8 cellular contexts compared by ENCODE assay signal in the genomic region with DNA sequence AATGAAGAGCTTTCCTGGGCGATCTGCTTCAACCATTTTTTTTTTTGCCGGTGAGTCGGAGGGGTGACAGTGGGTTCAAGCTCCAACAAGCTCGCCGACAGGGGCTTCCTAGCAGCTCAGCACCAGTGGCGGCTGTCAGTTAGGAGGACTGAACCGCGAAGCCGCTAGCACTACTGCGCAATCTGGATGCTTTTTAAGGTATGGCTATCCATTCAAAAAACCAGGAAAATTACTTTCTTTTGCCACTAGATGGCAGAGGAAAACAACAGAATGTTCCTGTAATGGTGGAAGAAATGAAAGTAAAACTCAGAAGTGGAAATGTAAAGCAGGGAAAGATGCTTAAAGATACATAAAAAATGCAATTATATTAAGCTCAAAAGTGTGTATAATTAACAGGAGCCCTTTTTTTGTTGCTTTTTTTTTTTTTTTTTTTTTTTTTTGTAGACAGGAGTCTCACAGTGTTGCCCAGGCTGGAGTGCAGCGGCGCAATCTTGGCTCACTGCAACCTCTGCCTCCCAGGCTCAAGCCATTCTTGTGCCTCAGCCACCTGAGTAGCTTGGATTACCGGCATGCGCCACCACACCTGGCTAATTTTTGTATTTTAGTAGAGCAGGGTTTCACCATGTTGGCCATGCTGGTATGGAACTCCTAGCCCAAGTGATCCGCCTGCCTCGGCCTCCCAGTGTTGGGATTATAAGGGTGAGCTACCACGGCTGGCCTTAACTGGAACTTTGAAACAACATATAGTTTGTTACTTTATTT. TPM values are rescaled to one million over a fixed set of nuclear protein-coding genes. Genes with fewer than 3 reads are reported as not detected.
A peak's percentile ranks its signal among the peaks of the same experiment; 100 is the strongest.
DNase-seq lines count a peak whose midpoint lies in the region; ATAC-seq and TF ChIP-seq lines count a peak whose summit lies in the region.

No MANE protein-coding gene starts in this region.

- peaks cover 63% of the 10 kb centered on the region for H3K36me3 Mint-ChIP-seq in T-helper 1 cell treated with Interleukin-12 subunit alpha and Interleukin-12 subunit beta and Interleukin-4 antibody, amounts not matched to agents 30 μg/mL and 1 μg/mL, for 36 hours (ENCODE audit: low read depth)

- WGBS in mesenchymal stem cell: 96% methylated on average over 16 of the region's 17 CpGs

- H3K9me3 ChIP-seq in mesenchymal stem cell (ENCODE audit: control insufficient read depth, low read length): no peaks in the 10 kb centered on the region

- H3K4me1 ChIP-seq in mesenchymal stem cell (ENCODE audit: control insufficient read depth, insufficient read depth, low read depth, low read length): peaks cover 3% of the 10 kb centered on the region

- H3K27me3 ChIP-seq in dorsolateral prefrontal cortex (no peaks in the 10 kb centered on the region), mesenchymal stem cell (ENCODE audit: control insufficient read depth in 1 of 2, insufficient read depth in 1 of 2, low read length in 2 of 2) (no peaks in the 10 kb centered on the region)

- no peak overlapping the region for H3K18ac ChIP-seq in mesenchymal stem cell (ENCODE audit: low read depth in 1 of 2, low read length in 2 of 2)

- H4K8ac ChIP-seq in mesenchymal stem cell (ENCODE audit: low read length): peak overlapping the region; percentile 27

- no peak for ATAC-seq in GM21515 (IDR thresholded peaks at IDR 0.05; ENCODE audit: unreplicated experiment)

- no peak overlapping the region for H3K14ac ChIP-seq in mesenchymal stem cell (ENCODE audit: low read length in 2 of 2)

- peak overlapping the region; percentile 42 for H3K27ac Mint-ChIP-seq in T-helper 1 cell treated with Interleukin-12 subunit alpha and Interleukin-12 subunit beta and Interleukin-4 antibody, amounts not matched to agents 30 μg/mL and 1 μg/mL, for 36 hours

- peaks cover 17% of the 10 kb centered on the region for H3K79me1 ChIP-seq in mesenchymal stem cell (replicated peaks; ENCODE audit: low read length, poor library complexity, severe bottlenecking)

- H3K4me3 Mint-ChIP-seq in T-helper 1 cell treated with Interleukin-12 subunit alpha and Interleukin-12 subunit beta and Interleukin-4 antibody, amounts not matched to agents 30 μg/mL and 1 μg/mL, for 36 hours: peak overlapping the region; percentile 63

- no peak overlapping the region for H4K91ac ChIP-seq in mesenchymal stem cell (ENCODE audit: low read length)

- no peaks in the 10 kb centered on the region for H3K27me3 Mint-ChIP-seq in T-helper 1 cell treated with Interleukin-12 subunit alpha and Interleukin-12 subunit beta and Interleukin-4 antibody, amounts not matched to agents 30 μg/mL and 1 μg/mL, for 36 hours (ENCODE audit: low read depth)

- H3K4me3 ChIP-seq in dorsolateral prefrontal cortex (peak overlapping the region in 50 of 59 donors; percentile 1 to 59 (median 30)), mesenchymal stem cell (ENCODE audit: insufficient read depth in 1 of 2, low read depth in 1 of 2, low read length in 2 of 2) (peak overlapping the region in 1 of 2 experiments; percentile 59)

- H2AFZ ChIP-seq in mesenchymal stem cell (ENCODE audit: low read depth, low read length): no peak overlapping the region

- no peak overlapping the region for H3K23ac ChIP-seq in mesenchymal stem cell (ENCODE audit: low read length in 2 of 2)

- H3K9me3 Mint-ChIP-seq in T-helper 1 cell treated with Interleukin-12 subunit alpha and Interleukin-12 subunit beta and Interleukin-4 antibody, amounts not matched to agents 30 μg/mL and 1 μg/mL, for 36 hours: no peaks in the 10 kb centered on the region

- no peak overlapping the region for H2BK120ac ChIP-seq in mesenchymal stem cell (ENCODE audit: low read depth, low read length)

- no peak overlapping the region for H2BK15ac ChIP-seq in mesenchymal stem cell (ENCODE audit: low read depth, poor library complexity, severe bottlenecking)

- no peak overlapping the region for H3K4me2 ChIP-seq in mesenchymal stem cell (ENCODE audit: low read length, poor library complexity, severe bottlenecking)

- peak; percentile 62 for DNase-seq in ACHN
- DNase-seq in GM03348 (ENCODE audit: low spot score): peak; percentile 64
- peak; percentile 65 for DNase-seq in M059J (ENCODE audit: low read depth)
- DNase-seq in dorsolateral prefrontal cortex: no peak
- peak; percentile 83 for DNase-seq in mesenchymal stem cell
- no peak for DNase-seq in NCI-H187 (lab: John Stamatoyannopoulos, UW)

- H3K9ac ChIP-seq in mesenchymal stem cell (ENCODE audit: low read length): peak overlapping the region; percentile 66

- no peak overlapping the region for H2BK12ac ChIP-seq in mesenchymal stem cell (ENCODE audit: low read length in 2 of 2)

- H3K27ac ChIP-seq in dorsolateral prefrontal cortex: peak overlapping the region; percentile 12 to 91 (median 80)
- no peak overlapping the region for H3K27ac ChIP-seq in mesenchymal stem cell (ENCODE audit: low read length, poor library complexity, severe bottlenecking)

- H3K4ac ChIP-seq in mesenchymal stem cell (ENCODE audit: low read depth in 1 of 2, low read length in 2 of 2): peak overlapping the region in 1 of 2 experiments; percentile 17

- H3K4me1 Mint-ChIP-seq in T-helper 1 cell treated with Interleukin-12 subunit alpha and Interleukin-12 subunit beta and Interleukin-4 antibody, amounts not matched to agents 30 μg/mL and 1 μg/mL, for 36 hours (ENCODE audit: low read depth): peaks cover 63% of the 10 kb centered on the region

- no peak overlapping the region for H2BK5ac ChIP-seq in mesenchymal stem cell (ENCODE audit: low read depth, low read length, poor library complexity, severe bottlenecking)

- intact Hi-C loops in dorsolateral prefrontal cortex (cut with DNase I): loop anchor here in 1 of 2 donors (2.0 kb wide), 1 partner anchor 375 kb away; no protein-coding TSS in a partner anchor

- no peak overlapping the region for H2AK5ac ChIP-seq in mesenchymal stem cell (ENCODE audit: low read length, severe bottlenecking)

- peaks cover 3 to 28% of the 10 kb centered on the region in 2 experiments for H3K36me3 ChIP-seq in mesenchymal stem cell (ENCODE audit: control insufficient read depth in 1 of 2, insufficient read depth in 2 of 2, low read depth in 1 of 2, low read length in 2 of 2)

- peak; percentile 51 to 87 (median 74) for TF ChIP-seq CTCF in dorsolateral prefrontal cortex (IDR thresholded peaks at IDR 0.05 in 54 of 56, conservative IDR thresholded peaks at IDR 0.05 in 2 of 56; ENCODE audit: low read depth in 1 of 56, partially characterized antibody in 56 of 56)

- in situ Hi-C loops in ACHN (cut with HindIII; ENCODE audit: low pct_ligation_motif_present, low pct_unique_long_range_greater_than_20kb, low sequenced_read_pairs): no loop called here

RNA-seq across cellular contexts. Expression of gene KYAT3, which starts 8.5 kb away (rescaled TPM):
- 44.4 and 52.2 TPM in 2 replicates for total RNA-seq in M059J (2014; rRNA removed; shearing (Covaris generic))
- 10 to 100 TPM in 109 of 120 experiments, 1 to 10 TPM in 11; 6.5 to 36.6 (median 19.3) TPM for total RNA-seq in dorsolateral prefrontal cortex
- polyA plus RNA-seq in mesenchymal stem cell (2013, experiment 1 of 2): 23.4 TPM
- polyA plus RNA-seq in mesenchymal stem cell (2013, experiment 2 of 2): 24.0 TPM

RNA-seq across cellular contexts. Expression of gene RBMXL1, which starts 8.5 kb away (rescaled TPM):
- 10.6 and 15.9 TPM in 2 replicates for total RNA-seq in M059J (2014; rRNA removed; shearing (Covaris generic))
- 10 to 100 TPM; 15.8 to 39.3 (median 23.6) TPM for total RNA-seq in dorsolateral prefrontal cortex
- polyA plus RNA-seq in mesenchymal stem cell (2013, experiment 1 of 2): 4.4 TPM
- polyA plus RNA-seq in mesenchymal stem cell (2013, experiment 2 of 2): 4.5 TPM

RNA-seq across cellular contexts. Expression of gene GBP3, which starts 38.7 kb away (rescaled TPM):
- total RNA-seq in M059J (2014; rRNA removed; shearing (Covaris generic)): 88.8 and 89.5 TPM in 2 replicates
- total RNA-seq in dorsolateral prefrontal cortex: 10 to 100 TPM in 8 of 120 experiments, 1 to 10 TPM in 108, under 1 TPM in 3, not detected in 1; 0.51 to 26.4 (median 4.8) TPM
- 5.6 TPM for polyA plus RNA-seq in mesenchymal stem cell (2013, experiment 1 of 2)
- polyA plus RNA-seq in mesenchymal stem cell (2013, experiment 2 of 2): 6.5 TPM

Comparison
In these comparisons a context has a peak if more than half of its experiments do, and no peak if none do; other contexts are left out.
1. DNase-seq: peak in ACHN (single experiment), GM03348 (single experiment), M059J (single experiment) and mesenchymal stem cell (single experiment); none in dorsolateral prefrontal cortex (0 of 10) and NCI-H187 (0 of 2).